8 cellular contexts compared by ENCODE assay signal in the genomic region with DNA sequence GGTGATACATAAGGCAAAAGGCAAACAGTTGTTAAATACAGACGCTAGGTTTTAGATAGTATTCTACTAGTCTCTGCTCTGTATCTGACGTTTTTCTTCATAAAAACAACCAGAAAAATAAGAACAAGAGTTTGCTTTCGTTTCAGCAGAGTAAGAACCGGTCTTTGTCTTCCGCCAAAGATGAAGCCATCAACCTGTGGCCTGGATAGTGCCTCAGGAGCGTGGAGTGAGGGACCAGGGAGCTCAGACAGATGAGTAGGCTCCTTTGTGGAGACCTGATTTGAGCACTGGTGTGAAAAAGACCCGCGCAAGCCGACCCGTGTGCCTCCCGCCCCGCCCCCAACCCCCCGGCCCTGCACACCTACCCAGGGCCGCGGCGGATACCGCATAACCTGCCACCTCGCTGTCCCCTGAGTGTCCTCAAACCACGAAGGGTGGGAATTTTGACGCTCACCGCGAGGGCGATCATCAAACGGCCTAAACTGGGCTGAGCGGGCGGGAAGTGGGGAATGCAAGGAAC. TPM values are rescaled to one million over a fixed set of nuclear protein-coding genes. Genes with fewer than 3 reads are reported as not detected.
DNase-seq lines count a peak whose midpoint lies in the region; ATAC-seq lines count a peak whose summit lies in the region.

No MANE protein-coding gene starts in this region.

- peak; percentile 9 for ATAC-seq in left ventricle myocardium superior
- ATAC-seq in HG03354 (IDR thresholded peaks at IDR 0.05; ENCODE audit: poor library complexity, severe bottlenecking, unreplicated experiment) = no peak

- H3K9me3 Mint-ChIP-seq in activated CD4-positive, alpha-beta memory T cell treated with anti-CD3 and anti-CD28 coated beads for 36 hours = no peaks in the 10 kb centered on the region

- intact Hi-C loops in activated CD4-positive, alpha-beta memory T cell treated with anti-CD3 and anti-CD28 coated beads for 36 hours (cut with micrococcal nuclease) = loop anchor here (10.0 kb wide), 1 partner anchor 270 kb away; no protein-coding TSS in a partner anchor
- intact Hi-C loops in left ventricle myocardium superior (cut with micrococcal nuclease) = no loop called here

- peaks cover 10% of the 10 kb centered on the region for H3K27me3 Mint-ChIP-seq in activated CD4-positive, alpha-beta memory T cell treated with anti-CD3 and anti-CD28 coated beads for 36 hours

- peak overlapping the region; percentile 47 to 70 (median 58) for H3K4me3 ChIP-seq in skin epidermis

- peak overlapping the region in 18 of 21 experiments; percentile 35 to 82 (median 71) for H3K27ac ChIP-seq in skin epidermis

- CTCF ChIA-PET in activated CD4-positive, alpha-beta memory T cell treated with anti-CD3 and anti-CD28 coated beads for 36 hours (lab: Charles Lee) = interaction anchor here (0.6 to 1.0 kb wide), 2 partner anchors 61 to 339 kb away, joined by 3 read pairs; no protein-coding TSS in a partner anchor

- POLR2A ChIA-PET in activated CD4-positive, alpha-beta memory T cell treated with anti-CD3 and anti-CD28 coated beads for 36 hours (lab: Charles Lee) = no interaction called here

- peaks cover 10% of the 10 kb centered on the region for H3K4me1 Mint-ChIP-seq in activated CD4-positive, alpha-beta memory T cell treated with anti-CD3 and anti-CD28 coated beads for 36 hours (ENCODE audit: low read depth)

- DNase-seq in NCI-H2196 (lab: John Stamatoyannopoulos, UW; ENCODE audit: unreplicated experiment) = peak; percentile 8
- no peak for DNase-seq in NCI-H2196 treated with DMSO at 0.1 percent for 48 hours (lab: John Stamatoyannopoulos, UW; ENCODE audit: unreplicated experiment)
- no peak for DNase-seq in activated CD4-positive, alpha-beta memory T cell treated with anti-CD3 and anti-CD28 coated beads for 36 hours
- peak; percentile 29 for DNase-seq in left ventricle myocardium superior
- no peak for DNase-seq in NCI-H748 (lab: John Stamatoyannopoulos, UW; ENCODE audit: unreplicated experiment)
- DNase-seq in NCI-H524 (lab: John Stamatoyannopoulos, UW) = no peak

- H3K36me3 Mint-ChIP-seq in activated CD4-positive, alpha-beta memory T cell treated with anti-CD3 and anti-CD28 coated beads for 36 hours = no peaks in the 10 kb centered on the region

- H3K27ac Mint-ChIP-seq in activated CD4-positive, alpha-beta memory T cell treated with anti-CD3 and anti-CD28 coated beads for 36 hours = no peak overlapping the region

- peak overlapping the region; percentile 35 for H3K4me3 Mint-ChIP-seq in activated CD4-positive, alpha-beta memory T cell treated with anti-CD3 and anti-CD28 coated beads for 36 hours

RNA-seq across cellular contexts. Expression of gene LMO7, which starts 1.0 kb away (rescaled TPM):
- 1 to 10 TPM; 7.8 to 8.7 TPM for total RNA-seq in activated CD4-positive, alpha-beta memory T cell treated with anti-CD3 and anti-CD28 coated beads for 36 hours
- 480 TPM for total RNA-seq in left ventricle myocardium superior

Comparison
In these comparisons a context has a peak if more than half of its experiments do, and no peak if none do; other contexts are left out.
1. DNase-seq: peak in NCI-H2196 (single experiment) and left ventricle myocardium superior (single experiment); none in NCI-H2196 treated with DMSO at 0.1 percent for 48 hours (single experiment), activated CD4-positive, alpha-beta memory T cell treated with anti-CD3 and anti-CD28 coated beads for 36 hours (single experiment), NCI-H748 (single experiment) and NCI-H524 (0 of 2).
2. RNA of gene LMO7, which starts 1.0 kb away (total RNA-seq): 480 TPM in left ventricle myocardium superior (single experiment); 7.8 to 8.7 TPM in activated CD4-positive, alpha-beta memory T cell treated with anti-CD3 and anti-CD28 coated beads for 36 hours; every median in the first group is over 10 times any median in the second.